8 cellular contexts compared by ENCODE assay signal in the genomic region with DNA sequence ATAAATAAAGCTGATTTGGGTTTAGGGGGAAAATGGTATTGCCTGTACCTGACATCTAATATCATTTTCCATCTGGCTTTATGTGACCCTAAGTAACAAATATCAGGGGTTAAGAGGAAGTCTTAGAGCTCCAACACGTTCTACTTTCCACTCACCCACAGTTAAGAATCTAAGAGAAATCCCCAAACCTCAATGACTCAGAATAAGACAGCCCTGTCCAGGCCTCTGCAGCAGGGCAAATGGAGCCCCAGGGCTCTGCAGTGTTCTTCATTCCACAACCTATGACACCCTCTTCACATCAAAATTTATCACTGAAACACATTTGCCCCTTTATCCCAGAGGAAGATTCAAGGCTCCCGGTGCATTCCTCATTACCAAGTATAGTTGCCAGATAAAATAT. TPM values are rescaled to one million over a fixed set of nuclear protein-coding genes. Genes with fewer than 3 reads are reported as not detected.
DNase-seq lines count a peak whose midpoint lies in the region; ATAC-seq and TF ChIP-seq lines count a peak whose summit lies in the region.

No MANE protein-coding gene starts in this region.

- ATAC-seq in GM18511 (IDR thresholded peaks at IDR 0.05; ENCODE audit: unreplicated experiment) (peak; percentile 98), HG02571 (IDR thresholded peaks at IDR 0.05; ENCODE audit: unreplicated experiment) (peak; percentile 98)

- no peaks in the 10 kb centered on the region for H3K9me3 ChIP-seq in ascending aorta
- no peaks in the 10 kb centered on the region for H3K9me3 ChIP-seq in right atrium auricular region

- DNase-seq in MV-4-11 (lab: John Stamatoyannopoulos, UW) (peak; percentile 90), fibroblast of villous mesenchyme (ENCODE audit: low read depth) (peak; percentile 50), NCI-H748 (lab: John Stamatoyannopoulos, UW; ENCODE audit: unreplicated experiment) (no peak), ascending aorta (ENCODE audit: low spot score in 2 of 2) (no peak), right atrium auricular region (ENCODE audit: low spot score) (no peak), SW480 (ENCODE audit: low spot score) (no peak)

- H3K4me3 ChIP-seq in fibroblast of villous mesenchyme (ENCODE audit: low read depth, low read length) (no peak overlapping the region), ascending aorta (no peak overlapping the region), right atrium auricular region (no peak overlapping the region)

- H3K36me3 ChIP-seq in ascending aorta (no peaks in the 10 kb centered on the region), right atrium auricular region (no peaks in the 10 kb centered on the region)

- intact Hi-C loops in ascending aorta (cut with DNase I): no loop called here

- TF ChIP-seq CTCF in fibroblast of villous mesenchyme (IDR thresholded peaks at IDR 0.05; ENCODE audit: insufficient read depth, low read depth, low read length): no peak
- no peak for TF ChIP-seq CTCF in ascending aorta (IDR thresholded peaks at IDR 0.05)
- no peak for TF ChIP-seq CTCF in right atrium auricular region (IDR thresholded peaks at IDR 0.05)

- H3K27me3 ChIP-seq in ascending aorta: no peaks in the 10 kb centered on the region
- H3K27me3 ChIP-seq in right atrium auricular region: no peaks in the 10 kb centered on the region

- H3K4me1 ChIP-seq in ascending aorta (no peaks in the 10 kb centered on the region), right atrium auricular region (no peaks in the 10 kb centered on the region)

- H3K27ac ChIP-seq in ascending aorta (no peak overlapping the region), right atrium auricular region (no peak overlapping the region)

RNA-seq across cellular contexts. Expression of a gene that starts 20.3 kb away (rescaled TPM):
- total RNA-seq in fibroblast of villous mesenchyme (21.6 and 22.9 TPM in 2 replicates), ascending aorta (9.6 TPM), right atrium auricular region (10 to 100 TPM; 21.1 to 22.0 TPM)

Comparison
In these comparisons a context has a peak if more than half of its experiments do, and no peak if none do; other contexts are left out.
1. DNase-seq: peak in MV-4-11 (single experiment) and fibroblast of villous mesenchyme (single experiment); none in NCI-H748 (single experiment), ascending aorta (0 of 2), right atrium auricular region (single experiment) and SW480 (single experiment).